ENCODE assay signal across 26 cellular contexts in genomic region chr14:37491076-37491475, GRCh38.
"Had no signal": no experiment of that assay in that cellular context is flagged by ENCODE, and none has a peak within 500 bp of the region (broad histone marks: within the 10 kb centered on the region; RNA-seq: fewer than 3 reads in every experiment).

No MANE protein-coding gene starts in this region.

- ATAC-seq: stimulated activated effector memory CD8-positive, alpha-beta T cell treated with anti-CD3 and anti-CD28 coated beads, Interleukin-12 subunit alpha, Interleukin-12 subunit beta, amount 100 ng/mL, for 72 hours; stimulated activated memory B cell treated with anti-CD40 and anti-IgM and Interleukin-4, amounts not matched to agents 10 μg/mL and 1 μg/mL and 100 μg/mL, for 72 hours; stimulated activated naive B cell treated with anti-CD40 and anti-IgM and Interleukin-4, amounts not matched to agents 10 μg/mL and 1 μg/mL and 100 μg/mL, for 72 hours; stimulated activated naive CD8-positive, alpha-beta T cell treated with anti-CD3 and anti-CD28 coated beads, Interleukin-15, amount 100 ng/mL, for 72 hours; stimulated activated naive CD8-positive, alpha-beta T cell treated with anti-CD3 and anti-CD28 coated beads, Interleukin-15, Interleukin-2, amounts not matched to agents 100 U/mL and 50 U/mL, for 24 hours had no signal

- H3K36me3 ChIP-seq: stomach, suprapubic skin, thoracic aorta, thyroid gland, tibial artery, tibial nerve, transverse colon, upper lobe of left lung, uterus, vagina had no signal

- H3K27ac ChIP-seq: stomach, suprapubic skin, testis, thoracic aorta, thyroid gland, tibial artery, tibial nerve, transverse colon, upper lobe of left lung, uterus, vagina had no signal

- H3K27me3 ChIP-seq: stomach, suprapubic skin, testis, thyroid gland, tibial artery, tibial nerve, transverse colon, upper lobe of left lung, uterus, vagina had no signal

- DNase-seq: stimulated activated CD4-positive, alpha-beta T cell treated with anti-CD3 and anti-CD28 coated beads, Interleukin-2, amount 100 ng/mL, for 48 hours; stimulated activated CD4-positive, alpha-beta T cell treated with anti-CD3 and anti-CD28 coated beads, Interleukin-4, amount 100 ng/mL, for 1 hour; stimulated activated CD4-positive, alpha-beta T cell treated with anti-CD3 and anti-CD28 coated beads, Interleukin-4, amount 100 ng/mL, for 24 hours; stimulated activated CD4-positive, alpha-beta T cell treated with anti-CD3 and anti-CD28 coated beads, Interleukin-4, amount 100 ng/mL, for 4 hours; stimulated activated CD8-positive, alpha-beta memory T cell treated with anti-CD3 and anti-CD28 coated beads, Interleukin-4, amount 100 ng/mL, for 48 hours; stimulated activated naive B cell treated with anti-CD40 and anti-IgM and Interleukin-4, amounts not matched to agents 10 μg/mL and 1 μg/mL and 100 μg/mL, for 72 hours; stimulated activated naive CD4-positive, alpha-beta T cell; stimulated activated naive CD4-positive, alpha-beta T cell treated with Interleukin-2 at 50 U/mL for 16 hours; stimulated activated naive CD8-positive, alpha-beta T cell treated with anti-CD3 and anti-CD28 coated beads, Interleukin-15, amount 100 ng/mL, for 72 hours; stimulated activated naive CD8-positive, alpha-beta T cell treated with anti-CD3 and anti-CD28 coated beads, Interleukin-15, Interleukin-2, amounts not matched to agents 100 U/mL and 50 U/mL, for 24 hours; stomach; substantia nigra; testis; thyroid gland; tibial artery; transverse colon; trophoblast cell; uterus had no signal

- H3K9me3 ChIP-seq: suprapubic skin, testis, thoracic aorta, thyroid gland, transverse colon, upper lobe of left lung, uterus, vagina had no signal

- H3K4me3 ChIP-seq: stomach, suprapubic skin, testis, thoracic aorta, thyroid gland, tibial artery, tibial nerve, transverse colon, upper lobe of left lung, uterus, vagina had no signal

- H3K4me1 ChIP-seq: suprapubic skin, testis, thyroid gland, tibial artery, tibial nerve, transverse colon, uterus, vagina had no signal

- FAIRE-seq: urothelium cell line had no signal
